7 cellular contexts compared by ENCODE assay signal in the genomic region with DNA sequence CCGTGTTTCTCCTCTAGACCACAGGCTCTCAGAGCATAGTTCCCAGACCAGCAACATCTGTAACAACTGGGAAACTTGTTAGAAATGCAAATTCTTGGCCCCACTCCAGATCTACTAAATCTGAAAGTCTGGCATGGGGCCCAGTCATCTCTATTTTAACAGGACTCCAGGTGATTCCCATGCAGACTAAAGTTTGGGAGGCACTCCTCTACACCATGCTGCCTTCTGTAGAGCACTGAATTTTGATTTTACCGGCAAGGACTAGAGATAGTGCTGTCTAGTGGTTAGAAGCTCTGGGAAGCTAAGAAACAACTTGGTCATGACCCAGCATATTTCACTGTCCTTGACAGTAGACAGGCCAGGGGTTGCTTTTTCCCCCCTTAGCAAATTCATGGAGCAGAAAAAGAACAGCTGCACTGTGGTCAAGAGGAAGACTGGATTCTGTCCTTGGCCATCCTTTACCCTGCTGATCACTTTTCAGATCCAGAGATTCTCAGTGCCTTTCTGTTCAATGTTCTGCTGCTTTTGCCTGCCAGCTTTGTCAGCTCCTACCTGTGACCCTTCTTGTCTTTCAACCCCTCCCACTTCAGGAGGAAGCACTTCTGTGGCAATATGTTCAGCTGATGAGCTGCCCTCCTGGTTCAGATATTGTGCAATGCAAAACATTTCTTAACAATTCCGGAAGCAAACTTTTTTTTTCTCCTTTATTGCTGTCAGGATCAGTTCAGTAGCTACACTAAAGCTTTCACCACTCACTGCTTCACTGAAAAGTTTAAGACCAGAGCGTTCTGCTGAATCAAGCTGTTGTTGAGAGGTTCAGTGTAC.
A peak's percentile ranks its signal among the peaks of the same experiment; 100 is the strongest.
DNase-seq lines count a peak whose midpoint lies in the region; ATAC-seq and TF ChIP-seq lines count a peak whose summit lies in the region.

No MANE protein-coding gene starts in this region.

- DNase-seq in PC-3 = peak; percentile 41
- DNase-seq in fibroblast of peridontal ligament (ENCODE audit: extremely low read depth) = peak; percentile 76
- DNase-seq in gastrocnemius medialis = peak in 1 of 2 donors; percentile 45
- no peak for DNase-seq in DMS153 (lab: John Stamatoyannopoulos, UW)
- no peak for DNase-seq in activated CD8-positive, alpha-beta memory T cell treated with anti-CD3 and anti-CD28 coated beads, Interleukin-2, amount 50 U/mL, for 48 hours

- no peak overlapping the region for H2AFZ ChIP-seq in PC-3 (ENCODE audit: low read length)

- ATAC-seq in GM18502 (IDR thresholded peaks at IDR 0.05; ENCODE audit: poor library complexity, unreplicated experiment) (peak; percentile 50), HG02763 (IDR thresholded peaks at IDR 0.05; ENCODE audit: unreplicated experiment) (peak; percentile 46), PC-3 (no peak; the same call in 1 of the 2 replicates), gastrocnemius medialis (peak; percentile 85 to 92)

- CTCF ChIA-PET in PC-3 (lab: Charles Lee) = no interaction called here

- no peaks in the 10 kb centered on the region for H4K20me1 ChIP-seq in PC-3 (ENCODE audit: low read length)

- TF ChIP-seq CTCF in PC-3 (conservative IDR thresholded peaks at IDR 0.05; ENCODE audit: low read depth, low read length) (no peak), gastrocnemius medialis (IDR thresholded peaks at IDR 0.05 in 4 of 5, conservative IDR thresholded peaks at IDR 0.05 in 1 of 5) (no peak)

- no TSS peak for BruUV-seq in PC-3 (replicated peaks; lab: Mats Ljungman, UMichigan)

- TF ChIP-seq POLR2A in gastrocnemius medialis (IDR thresholded peaks at IDR 0.05) = peak in 1 of 2 donors; percentile 10

- no peak overlapping the region for H3K9ac ChIP-seq in PC-3 (ENCODE audit: low read length)

- H3K79me2 ChIP-seq in PC-3 (ENCODE audit: low read length) = no peaks in the 10 kb centered on the region

- H3K9me3 ChIP-seq in PC-3 (ENCODE audit: low read length) = no peaks in the 10 kb centered on the region
- no peaks in the 10 kb centered on the region for H3K9me3 ChIP-seq in gastrocnemius medialis

- H3K4me1 ChIP-seq in PC-3 (ENCODE audit: insufficient read depth, low read length) (no peaks in the 10 kb centered on the region), gastrocnemius medialis (peaks cover 14 to 17% of the 10 kb centered on the region in 2 donors)

- no peak overlapping the region for H3K27ac ChIP-seq in PC-3 (ENCODE audit: low read length)
- H3K27ac ChIP-seq in gastrocnemius medialis = peak overlapping the region; percentile 42 to 71 (median 52)

- H3K4me3 ChIP-seq in PC-3 (ENCODE audit: low read length) (no peak overlapping the region), gastrocnemius medialis (no peak overlapping the region)

- in situ Hi-C loops in gastrocnemius medialis (cut with MboI; ENCODE audit: low sequenced_read_pairs in 4 of 4) = no loop called here

- H3K27me3 ChIP-seq in PC-3 (ENCODE audit: low read length) = no peaks in the 10 kb centered on the region
- H3K27me3 ChIP-seq in gastrocnemius medialis = no peaks in the 10 kb centered on the region

- no peaks in the 10 kb centered on the region for H3F3A ChIP-seq in PC-3 (ENCODE audit: low read length, unreplicated experiment)

- intact Hi-C loops in PC-3 (cut with micrococcal nuclease) (no loop called here), gastrocnemius medialis (cut with DNase I; ENCODE audit: low total_unique reads) (loop anchor here (5.0 kb wide), 2 partner anchors 118 to 133 kb away; a partner anchor contains a TSS)

- H3K36me3 ChIP-seq in PC-3 (ENCODE audit: low read depth, low read length) = no peaks in the 10 kb centered on the region
- no peaks in the 10 kb centered on the region for H3K36me3 ChIP-seq in gastrocnemius medialis

- H3K9me2 ChIP-seq in PC-3 (replicated peaks; ENCODE audit: low read length) = no peaks in the 10 kb centered on the region

- POLR2A ChIA-PET in PC-3 (lab: Charles Lee; ENCODE audit: unreplicated experiment) = no interaction called here

- H3K4me2 ChIP-seq in PC-3 (ENCODE audit: low read length) = no peak overlapping the region

Comparison
In these comparisons a context has a peak if more than half of its experiments do, and no peak if none do; other contexts are left out.
1. DNase-seq: peak in PC-3 (single experiment) and fibroblast of peridontal ligament (single experiment); none in DMS153 (single experiment) and activated CD8-positive, alpha-beta memory T cell treated with anti-CD3 and anti-CD28 coated beads, Interleukin-2, amount 50 U/mL, for 48 hours (single experiment).